8 cellular contexts compared by ENCODE assay signal in the genomic region with DNA sequence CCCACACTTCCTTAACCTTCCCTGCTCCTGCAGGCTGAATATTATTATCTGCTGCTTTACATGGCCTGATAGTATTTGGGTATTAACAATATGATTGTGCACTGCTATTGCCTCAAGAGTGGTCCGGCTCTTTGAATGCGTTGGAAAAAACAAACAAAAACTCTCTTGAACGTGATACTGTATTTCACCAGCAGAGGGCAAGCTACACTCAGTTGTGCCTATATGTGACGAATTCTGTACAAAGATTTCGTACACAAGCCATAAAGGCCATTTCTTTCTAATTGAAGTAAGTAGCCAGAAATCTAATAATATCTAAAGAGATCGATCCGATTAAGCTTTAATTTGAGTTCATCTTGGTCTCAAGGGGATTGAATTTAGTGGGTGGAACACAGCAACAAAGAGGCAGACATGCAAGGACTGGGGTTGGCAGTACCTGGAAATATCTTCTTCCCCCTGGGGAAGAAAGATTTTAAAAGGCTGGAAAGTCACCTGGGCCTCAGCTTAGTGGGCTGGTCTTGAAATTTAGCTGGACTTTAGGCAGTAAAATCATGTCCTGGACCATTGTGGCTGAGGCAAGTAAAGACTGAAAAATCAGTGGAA. TPM values are rescaled to one million over a fixed set of nuclear protein-coding genes. Genes with fewer than 3 reads are reported as not detected.
DNase-seq lines count a peak whose midpoint lies in the region; ATAC-seq, FAIRE-seq and TF ChIP-seq lines count a peak whose summit lies in the region.

No MANE protein-coding gene starts in this region.

- H3K27ac Mint-ChIP-seq in Calu3 (ENCODE audit: unreplicated experiment), result no peak overlapping the region

- peak; percentile 71 for FAIRE-seq in kidney (lab: Jason Lieb, UNC)

- H3K4me1 Mint-ChIP-seq in Calu3 (ENCODE audit: low read depth, unreplicated experiment), result no peaks in the 10 kb centered on the region

- WGBS in suprapubic skin, result under 1% methylated on average over 7 of the region's 7 CpGs

- BruUV-seq in Calu3 (replicated peaks; lab: Mats Ljungman, UMichigan), result no TSS peak

- DNase-seq in Calu3, result peak; percentile 37
- peak; percentile 69 for DNase-seq in NCI-H526 treated with DMSO at 0.1 percent for 48 hours (lab: John Stamatoyannopoulos, UW)
- DNase-seq in brain microvascular endothelial cell, result peak; percentile 47
- DNase-seq in kidney, result no peak
- DNase-seq in suprapubic skin (ENCODE audit: low spot score in 2 of 2), result no peak

- H3K4me3 Mint-ChIP-seq in Calu3 (ENCODE audit: low read depth, unreplicated experiment), result no peak overlapping the region

- H3K9me3 ChIP-seq in kidney (ENCODE audit: control insufficient read depth in 1 of 2, low read length in 2 of 2) (no peaks in the 10 kb centered on the region), suprapubic skin (no peaks in the 10 kb centered on the region)

- H3K27me3 ChIP-seq in brain microvascular endothelial cell (replicated peaks) (peaks cover 9% of the 10 kb centered on the region), suprapubic skin (peaks cover 36% of the 10 kb centered on the region)

- intact Hi-C loops in Calu3 (cut with micrococcal nuclease; ENCODE audit: unreplicated experiment) (loop anchor here (1.0 to 10.0 kb wide), 4 partner anchors 79 to 732 kb away; a partner anchor contains a TSS), kidney (cut with DNase I) (no loop called here)

- TF ChIP-seq EP300 in suprapubic skin (IDR thresholded peaks at IDR 0.05), result no peak

- CTCF ChIA-PET in Calu3 (lab: Charles Lee), result interaction anchor here (0.6 to 2.0 kb wide), 4 partner anchors 62 to 260 kb away, joined by 3 to 20 read pairs (median 4); no protein-coding TSS in a partner anchor

- no peak overlapping the region for H3K9ac ChIP-seq in kidney (ENCODE audit: low read length in 2 of 2)

- H3K9me3 Mint-ChIP-seq in Calu3 (ENCODE audit: low read depth, unreplicated experiment), result no peaks in the 10 kb centered on the region

- in situ Hi-C loops in brain microvascular endothelial cell (cut with HindIII; ENCODE audit: low pct_ligation_motif_present, low sequenced_read_pairs), result no loop called here

- H3K36me3 Mint-ChIP-seq in Calu3 (ENCODE audit: insufficient read depth, unreplicated experiment), result no peaks in the 10 kb centered on the region

- H3K27me3 Mint-ChIP-seq in Calu3 (ENCODE audit: unreplicated experiment), result peaks cover 72% of the 10 kb centered on the region

- H3K4me3 ChIP-seq in brain microvascular endothelial cell (ENCODE audit: low read depth, low read length) (no peak overlapping the region), kidney (ENCODE audit: low read length in 2 of 2) (no peak overlapping the region), suprapubic skin (no peak overlapping the region)

- H3K27ac ChIP-seq in brain microvascular endothelial cell, result no peak overlapping the region
- H3K27ac ChIP-seq in kidney (ENCODE audit: low read depth in 2 of 2, low read length in 2 of 2), result no peak overlapping the region
- H3K27ac ChIP-seq in suprapubic skin, result no peak overlapping the region

- no peaks in the 10 kb centered on the region for H3K4me1 ChIP-seq in kidney (ENCODE audit: control insufficient read depth in 1 of 2, insufficient read depth in 1 of 2, low read depth in 1 of 2, low read length in 2 of 2)
- H3K4me1 ChIP-seq in suprapubic skin, result no peaks in the 10 kb centered on the region

- no peak for TF ChIP-seq POLR2A in suprapubic skin (IDR thresholded peaks at IDR 0.05)

- peak; percentile 57 for TF ChIP-seq CTCF in Calu3 (IDR thresholded peaks at IDR 0.05; ENCODE audit: unreplicated experiment)
- peak; percentile 61 for TF ChIP-seq CTCF in brain microvascular endothelial cell (IDR thresholded peaks at IDR 0.05; ENCODE audit: low read depth, low read length, missing control alignments)
- peak; percentile 71 for TF ChIP-seq CTCF in kidney (IDR thresholded peaks at IDR 0.05; ENCODE audit: borderline replicate concordance, extremely low read depth, insufficient read depth)
- peak; percentile 44 to 52 for TF ChIP-seq CTCF in suprapubic skin (IDR thresholded peaks at IDR 0.05)

- peak; percentile 89 for ATAC-seq in GM18868 (IDR thresholded peaks at IDR 0.05; ENCODE audit: unreplicated experiment)
- ATAC-seq in HG03432 (IDR thresholded peaks at IDR 0.05; ENCODE audit: unreplicated experiment), result peak; percentile 84
- no peak for ATAC-seq in GM19467 (IDR thresholded peaks at IDR 0.05; ENCODE audit: unreplicated experiment)

- H3K36me3 ChIP-seq in brain microvascular endothelial cell (replicated peaks) (no peaks in the 10 kb centered on the region), kidney (ENCODE audit: control insufficient read depth in 1 of 2, insufficient read depth in 2 of 2, low read length in 2 of 2) (no peaks in the 10 kb centered on the region), suprapubic skin (no peaks in the 10 kb centered on the region)

RNA-seq across cellular contexts. Expression of a gene that starts 49.3 kb away (rescaled TPM):
- total RNA-seq in Calu3 (2022) (0.17 and 0.24 TPM in 2 replicates), kidney (0.16 TPM), suprapubic skin (under 1 TPM in 1 of 4 donors, not detected in 3; 0.17 TPM)
- polyA plus RNA-seq in kidney (ENCODE audit: insufficient read depth, low read depth, low replicate concordance), result 0.24 TPM

Comparison
In these comparisons a context has a peak if more than half of its experiments do, and no peak if none do; other contexts are left out.
1. DNase-seq: peak in Calu3 (single experiment), NCI-H526 treated with DMSO at 0.1 percent for 48 hours (single experiment) and brain microvascular endothelial cell (single experiment); none in kidney (single experiment) and suprapubic skin (0 of 2).
2. Peak in every context shown above with its lines, with median percentiles within 50 percentile points of each other: CTCF ChIP-seq.